8 cellular contexts compared by ENCODE assay signal in genomic region chr6:28266962-28267694, GRCh38. TPM values are rescaled to one million over a fixed set of nuclear protein-coding genes. Genes with fewer than 3 reads are reported as not detected.
DNase-seq lines count a peak whose midpoint lies in the region; ATAC-seq and TF ChIP-seq lines count a peak whose summit lies in the region.

Gene ZSCAN26, plus strand, starts transcription at chr6:28267143. Its CDS starts 4,777 bp downstream, at chr6:28271920.

- H3K36me3 ChIP-seq in HAP-1 (replicated peaks) (no peaks in the 10 kb centered on the region), MG63 (0 out of 2 replicates have a peak, but pooled peaks cover 3% of the 10 kb centered on the region), neural progenitor cell (no peaks in the 10 kb centered on the region), stomach smooth muscle (ENCODE audit: control insufficient read depth in 2 of 2, insufficient read depth in 2 of 2, low read length in 2 of 2) (peaks cover 4 to 7% of the 10 kb centered on the region in 2 donors)

- no peak within 1 kb of the TSS for H3K4me3 Mint-ChIP-seq in neural progenitor cell

- H3K27me3 Mint-ChIP-seq in neural progenitor cell (ENCODE audit: insufficient read depth, low read depth), result peaks cover 2% of the 10 kb centered on the region

- H3K9me3 Mint-ChIP-seq in neural progenitor cell, result no peaks in the 10 kb centered on the region

- no peak within 1 kb of the TSS for H3K27ac Mint-ChIP-seq in neural progenitor cell

- peak; percentile 89 for ATAC-seq in foreskin keratinocyte

- peak within 1 kb of the TSS; percentile 80 for H2AFZ ChIP-seq in neural progenitor cell (replicated peaks)

- no peaks in the 10 kb centered on the region for H3K36me3 Mint-ChIP-seq in neural progenitor cell

- H3K4me1 ChIP-seq in HAP-1, result peaks cover 8% of the 10 kb centered on the region
- H3K4me1 ChIP-seq in foreskin keratinocyte, result peaks cover 5% of the 10 kb centered on the region
- H3K4me1 ChIP-seq in neural progenitor cell, result peaks cover 14% of the 10 kb centered on the region
- peaks cover 3% of the 10 kb centered on the region for H3K4me1 ChIP-seq in stomach smooth muscle (ENCODE audit: control insufficient read depth, insufficient read depth, low read length)

- peaks cover 3% of the 10 kb centered on the region; the same call in 1 of the 2 replicates for H3K27me3 ChIP-seq in HAP-1 (ENCODE audit: low read depth)
- no peaks in the 10 kb centered on the region for H3K27me3 ChIP-seq in MG63
- H3K27me3 ChIP-seq in foreskin keratinocyte, result no peaks in the 10 kb centered on the region
- H3K27me3 ChIP-seq in neural progenitor cell, result peaks cover 28% of the 10 kb centered on the region
- no peaks in the 10 kb centered on the region for H3K27me3 ChIP-seq in stomach smooth muscle (ENCODE audit: control insufficient read depth in 1 of 2, insufficient read depth in 2 of 2, low read length in 2 of 2)

- no peak for TF ChIP-seq CTCF in foreskin keratinocyte (conservative IDR thresholded peaks at IDR 0.05)
- no peak for TF ChIP-seq CTCF in neural progenitor cell (IDR thresholded peaks at IDR 0.05)

- H3K4me2 ChIP-seq in neural progenitor cell, result peak within 1 kb of the TSS; percentile 89

- H3K4me3 ChIP-seq in HAP-1, result peak within 1 kb of the TSS; percentile 84
- H3K4me3 ChIP-seq in MG63, result peak within 1 kb of the TSS; percentile 71
- H3K4me3 ChIP-seq in neural progenitor cell, result peak within 1 kb of the TSS; percentile 70
- peak within 1 kb of the TSS; percentile 73 to 91 for H3K4me3 ChIP-seq in stomach smooth muscle (ENCODE audit: low read length in 2 of 2)

- H3K9me3 ChIP-seq in HAP-1, result no peaks in the 10 kb centered on the region
- peaks cover 2% of the 10 kb centered on the region for H3K9me3 ChIP-seq in MG63
- no peaks in the 10 kb centered on the region for H3K9me3 ChIP-seq in neural progenitor cell (ENCODE audit: low read depth)
- H3K9me3 ChIP-seq in stomach smooth muscle (ENCODE audit: control insufficient read depth in 2 of 2, low read length in 2 of 2), result no peaks in the 10 kb centered on the region

- in situ Hi-C loops in HAP-1 (cut with MboI; ENCODE audit: low sequenced_read_pairs), result loop anchor here (25.0 kb wide), 1 partner anchor 130 kb away; the partner anchor contains the start of gene ZKSCAN8

- peak; percentile 64 for TF ChIP-seq POLR2A in Raji (IDR thresholded peaks at IDR 0.05; ENCODE audit: insufficient read depth, low read depth, low read length)

- no peaks in the 10 kb centered on the region for H4K20me1 ChIP-seq in neural progenitor cell (ENCODE audit: low read depth)

- H3K9ac ChIP-seq in neural progenitor cell (peak within 1 kb of the TSS; percentile 80), stomach smooth muscle (ENCODE audit: low read length in 2 of 2) (peak within 1 kb of the TSS; percentile 89 to 90)

- H3K79me2 ChIP-seq in neural progenitor cell (ENCODE audit: low read depth), result peaks cover 43% of the 10 kb centered on the region

- H3F3A ChIP-seq in neural progenitor cell (ENCODE audit: low read depth), result no peaks in the 10 kb centered on the region

- DNase-seq in GDM1 (lab: John Stamatoyannopoulos, UW) (peak; percentile 78), HAP-1 (ENCODE audit: low spot score in 2 of 2) (peak; percentile 64 to 88), MG63 (peak; percentile 81), foreskin keratinocyte (peak; percentile 83 to 91), neural progenitor cell (ENCODE audit: low spot score) (peak; percentile 92)
- peak; percentile 79 for DNase-seq in activated gamma-delta T cell treated with anti-CD3 and anti-CD28 coated beads, Interleukin-2, amount 50 U/mL, for 16 hours (ENCODE audit: low read depth)

- peaks cover 2% of the 10 kb centered on the region for H3K4me1 Mint-ChIP-seq in neural progenitor cell

- H3K27ac ChIP-seq in foreskin keratinocyte (peak within 1 kb of the TSS; percentile 78), neural progenitor cell (peak within 1 kb of the TSS; percentile 74), stomach smooth muscle (ENCODE audit: low read length) (peak within 1 kb of the TSS; percentile 81)

RNA-seq across cellular contexts. Expression of gene ZSCAN26, which starts in this region (rescaled TPM):
- 9.2 and 20.0 TPM in 2 replicates for total RNA-seq in MG63 (2014; rRNA removed; shearing (Covaris generic); ENCODE audit: low replicate concordance)
- total RNA-seq in foreskin keratinocyte, result 7.4 and 10.1 TPM in 2 replicates
- 4.3 and 4.5 TPM in 2 replicates for polyA plus RNA-seq in foreskin keratinocyte
- total RNA-seq in neural progenitor cell (ENCODE audit: low replicate concordance), result 36.8 and 40.5 TPM in 2 replicates

Comparison
In these comparisons a context has a peak if more than half of its experiments do, and no peak if none do; other contexts are left out.
1. Peak in every context shown above with its lines: DNase-seq, ATAC-seq, H3K4me3 ChIP-seq and H3K27ac ChIP-seq.